Comparison of ENCODE assay signal across 8 cellular contexts in the genomic region with DNA sequence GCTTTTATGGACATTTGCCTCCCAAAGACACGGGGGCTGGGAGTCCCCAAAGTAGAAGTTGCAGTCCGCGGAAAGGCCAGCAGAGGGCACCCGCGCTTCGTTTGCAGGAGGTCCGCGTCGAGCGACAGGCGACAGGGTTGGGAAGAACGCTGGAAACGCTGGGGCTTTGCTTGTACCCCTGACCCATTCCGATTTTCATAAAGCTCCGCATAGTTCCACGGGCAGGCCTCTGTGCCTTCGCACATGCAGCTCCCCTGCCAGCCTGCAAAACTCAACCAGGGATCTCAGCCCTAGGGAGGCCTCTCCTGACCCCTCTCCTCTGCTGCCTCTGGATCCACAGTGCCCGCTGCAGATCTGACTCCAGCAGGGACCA. TPM values are rescaled to one million over a fixed set of nuclear protein-coding genes. Genes with fewer than 3 reads are reported as not detected.
A peak's percentile ranks its signal among the peaks of the same experiment; 100 is the strongest.
DNase-seq lines count a peak whose midpoint lies in the region; ATAC-seq, FAIRE-seq and TF ChIP-seq lines count a peak whose summit lies in the region.

No MANE protein-coding gene starts in this region.

- WGBS in testis, 2 donors = 3 to 4% methylated on average over 11 to 18 of the region's 18 CpGs

- no peaks in the 10 kb centered on the region for H3K27me3 ChIP-seq in testis

- ATAC-seq in HG03025 (IDR thresholded peaks at IDR 0.05; ENCODE audit: low FRiP score, unreplicated experiment) = no peak

- TF ChIP-seq POLR2A in testis (IDR thresholded peaks at IDR 0.05) = no peak

- DNase-seq in D721Med (ENCODE audit: insufficient read length, low spot score) (no peak), KG1 (lab: John Stamatoyannopoulos, UW) (peak; percentile 68), SHP77 treated with DMSO at 0.1 percent for 48 hours (lab: John Stamatoyannopoulos, UW) (peak; percentile 12), foreskin melanocyte (peak; percentile 56), nucleus accumbens (lab: John Stamatoyannopoulos, UW) (peak in 50 of 56 donors; percentile 42 to 93 (median 77)), testis (peak; percentile 90)
- peak; percentile 92 for DNase-seq in activated effector memory CD4-positive, alpha-beta T cell treated with anti-CD3 and anti-CD28 coated beads, Interleukin-2, amount 50 U/mL, for 16 hours

- H3K4me3 ChIP-seq in testis = peak overlapping the region in 1 of 2 donors; percentile 31

- no peaks in the 10 kb centered on the region for H3K36me3 ChIP-seq in testis (ENCODE audit: low read depth, missing control alignments)

- TF ChIP-seq CTCF in D721Med (IDR thresholded peaks at IDR 0.05; ENCODE audit: insufficient read depth, missing control alignments) (peak; percentile 92), testis (IDR thresholded peaks at IDR 0.05) (peak; percentile 82 to 96 (median 86))

- H3K27ac ChIP-seq in testis = no peak overlapping the region

- H3K9me3 ChIP-seq in testis = no peaks in the 10 kb centered on the region

- no peak for FAIRE-seq in D721Med (lab: Jason Lieb, UNC)

- peaks cover 17% of the 10 kb centered on the region for H3K4me1 ChIP-seq in testis

- intact Hi-C loops in testis (cut with DNase I; ENCODE audit: low total_unique reads) = loop anchor here (5.0 kb wide), 1 partner anchor 110 kb away; no protein-coding TSS in a partner anchor

RNA-seq across cellular contexts. Expression of gene LAPTM5, which starts 44.2 kb away (rescaled TPM):
- total RNA-seq in testis = 10 to 100 TPM in 1 of 2 donors, 1 to 10 TPM in 1; 2.0 to 16.3 TPM
- polyA plus RNA-seq in testis (ENCODE audit: insufficient read depth, low read depth, low replicate concordance) = 46.9 TPM
